8 cellular contexts compared by ENCODE assay signal in the genomic region with DNA sequence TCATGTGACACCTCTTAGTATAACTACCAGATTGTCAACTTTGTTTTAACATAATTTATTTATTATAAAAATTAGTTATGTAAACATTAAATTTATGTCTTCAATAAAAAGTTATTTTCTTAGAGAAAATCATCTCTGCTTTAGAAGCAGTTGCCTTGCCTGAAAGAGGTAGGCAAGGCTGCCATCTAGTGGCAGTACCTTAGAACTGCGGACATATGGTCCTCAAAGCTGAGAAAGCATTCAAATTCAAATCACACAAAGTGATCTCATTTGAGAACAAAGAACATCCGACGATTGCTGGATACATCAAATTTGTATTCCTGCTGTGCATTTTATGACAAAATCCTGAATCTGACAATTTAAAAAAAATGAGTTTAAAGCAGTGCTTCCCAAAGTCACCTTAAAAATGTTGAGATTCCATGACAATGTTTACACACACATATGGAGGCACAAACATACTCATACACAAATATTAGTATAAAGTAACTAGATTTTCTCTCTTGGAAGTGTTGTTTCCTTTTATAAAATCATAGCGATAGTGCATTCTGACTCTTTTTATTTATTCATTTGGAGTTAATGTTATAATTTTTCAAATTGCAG.
DNase-seq lines count a peak whose midpoint lies in the region; ATAC-seq and TF ChIP-seq lines count a peak whose summit lies in the region.

No MANE protein-coding gene starts in this region.

- H3K27ac ChIP-seq in smooth muscle cell (ENCODE audit: low read depth): no peak overlapping the region

- H3K4me2 ChIP-seq in smooth muscle cell: no peak overlapping the region

- H3K4me3 ChIP-seq in astrocyte of the cerebellum (ENCODE audit: low read depth, low read length): no peak overlapping the region
- no peak overlapping the region for H3K4me3 ChIP-seq in smooth muscle cell

- DNase-seq in GDM1 (lab: John Stamatoyannopoulos, UW) (peak; percentile 10), HS-5 (ENCODE audit: low read depth) (peak; percentile 32), RPMI8226 (peak; percentile 58), astrocyte of the cerebellum (ENCODE audit: low read depth) (peak; percentile 59), iPS DF 4.7 (ENCODE audit: extremely low read depth, low spot score) (peak; percentile 38), smooth muscle cell (lab: John Stamatoyannopoulos, UW; ENCODE audit: unreplicated experiment) (peak; percentile 0), ureter (ENCODE audit: low spot score) (no peak)

- H3K4me1 ChIP-seq in smooth muscle cell (ENCODE audit: low read depth): no peaks in the 10 kb centered on the region

- H3K27me3 ChIP-seq in smooth muscle cell (ENCODE audit: low read depth): no peaks in the 10 kb centered on the region

- no peak overlapping the region for H2AFZ ChIP-seq in smooth muscle cell (ENCODE audit: low read depth)

- 10% methylated on average over 4 of the region's 4 CpGs for WGBS in smooth muscle cell (ENCODE audit: low lambda C conversion rate)

- H3K9me3 ChIP-seq in smooth muscle cell (replicated peaks; ENCODE audit: low read depth): no peaks in the 10 kb centered on the region

- TF ChIP-seq CTCF in astrocyte of the cerebellum (IDR thresholded peaks at IDR 0.05; ENCODE audit: low read depth, low read length, missing control alignments): peak; percentile 86
- peak; percentile 95 for TF ChIP-seq CTCF in smooth muscle cell (IDR thresholded peaks at IDR 0.05; ENCODE audit: borderline replicate concordance, insufficient read depth, poor library complexity, severe bottlenecking)

- no peaks in the 10 kb centered on the region for H3K79me2 ChIP-seq in smooth muscle cell (ENCODE audit: low read depth)

- in situ Hi-C loops in astrocyte of the cerebellum (cut with HindIII; ENCODE audit: low sequenced_read_pairs): no loop called here

- no peaks in the 10 kb centered on the region for H4K20me1 ChIP-seq in smooth muscle cell (ENCODE audit: low read depth)

- H3F3A ChIP-seq in smooth muscle cell (ENCODE audit: low read depth): no peaks in the 10 kb centered on the region

- H3K9ac ChIP-seq in smooth muscle cell (ENCODE audit: low read depth): no peak overlapping the region

- H3K36me3 ChIP-seq in smooth muscle cell (ENCODE audit: low read depth): no peaks in the 10 kb centered on the region

- peak; percentile 90 for ATAC-seq in GM21390 (IDR thresholded peaks at IDR 0.05; ENCODE audit: unreplicated experiment)
